In genomic region chr3:80705290-80705689, GRCh38 we compare ENCODE assay signal across 10 cellular contexts.
"Had no signal": no experiment of that assay in that cellular context is flagged by ENCODE, and none has a peak within 500 bp of the region (broad histone marks: within the 10 kb centered on the region; RNA-seq: fewer than 3 reads in every experiment).

No MANE protein-coding gene starts in this region.

- ATAC-seq: GM23338 had no signal

- DNase-seq: H9, HCEC 1CT, HFFc6, Kasumi-1, KG1 had no signal

- H3K27ac ChIP-seq: HL-60 had no signal

- H3K4me3 ChIP-seq: GM23338 had no signal

- H2AFZ ChIP-seq: GM23338 had no signal

- FAIRE-seq: H1, H54, HTR-8/SVneo had no signal

- H3K4me2 ChIP-seq: GM23338 had no signal
